Comparison of ENCODE assay signal across 24 cellular contexts in the genomic region with DNA sequence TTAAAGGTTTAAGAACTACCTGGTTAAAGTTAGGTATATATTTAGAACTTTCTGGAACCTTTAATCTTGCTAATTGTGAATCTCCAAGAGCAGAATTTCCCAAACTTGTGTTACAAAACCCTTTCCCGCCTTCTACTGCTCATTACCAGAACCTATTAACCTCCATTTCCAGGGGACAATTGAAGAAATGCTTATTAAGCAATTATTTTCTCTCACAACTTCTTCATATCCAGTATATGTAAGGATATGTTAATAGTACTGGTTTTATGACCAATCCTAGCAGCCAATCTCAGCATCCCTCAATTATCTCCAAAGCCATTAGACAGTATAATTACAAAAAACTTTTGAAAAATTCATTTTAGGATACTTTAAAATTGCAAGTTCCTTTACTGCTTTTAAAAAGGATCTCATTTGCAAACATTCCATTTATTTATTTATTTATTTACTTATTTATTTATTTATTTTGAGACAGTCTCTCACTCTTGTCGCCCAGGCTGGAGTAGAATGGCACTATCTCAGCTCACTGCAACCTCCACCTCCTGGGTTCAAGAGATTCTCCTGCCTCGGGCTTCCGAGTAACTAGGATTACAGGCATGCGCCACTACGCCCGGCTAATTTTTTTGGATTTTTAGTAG. TPM values are rescaled to one million over a fixed set of nuclear protein-coding genes. Genes with fewer than 3 reads are reported as not detected.
A peak's percentile ranks its signal among the peaks of the same experiment; 100 is the strongest.
DNase-seq lines count a peak whose midpoint lies in the region; ATAC-seq and TF ChIP-seq lines count a peak whose summit lies in the region.
"Had no signal": no experiment of that assay in that cellular context is flagged by ENCODE, and none has a peak within 500 bp of the region (broad histone marks: within the 10 kb centered on the region; RNA-seq: fewer than 3 reads in every experiment).

No MANE protein-coding gene starts in this region.

- no peak overlapping the region for H3K27ac ChIP-seq in CD4-positive, alpha-beta T cell (ENCODE audit: low read depth, low read length)
- H3K27ac ChIP-seq in MM.1S (ENCODE audit: low read length) (peak overlapping the region; percentile 21; the same call in 1 of the 2 replicates), colonic mucosa (peak overlapping the region; percentile 75)

- no peaks in the 10 kb centered on the region for H3K9me3 Mint-ChIP-seq in CD4-positive, alpha-beta T cell
- no peaks in the 10 kb centered on the region for H3K9me3 Mint-ChIP-seq in neural crest cell
- H3K9me3 Mint-ChIP-seq: activated CD4-positive, alpha-beta memory T cell treated with anti-CD3 and anti-CD28 coated beads, Interleukin-2, amount 10 ng/mL, durations not matched to agents 7 days and 5 days; activated naive CD8-positive, alpha-beta T cell treated with anti-CD3 and anti-CD28 coated beads, Interleukin-2, amount 10 ng/mL, durations not matched to agents 7 days and 5 days; CD4-positive, alpha-beta memory T cell; naive B cell had no signal

- H3K4me3 ChIP-seq in MM.1S (ENCODE audit: low read length) (peak overlapping the region; percentile 10; the same call in 1 of the 2 replicates), colonic mucosa (no peak overlapping the region)
- H3K4me3 ChIP-seq: body of pancreas had no signal

- H4K20me1 ChIP-seq in MM.1S (ENCODE audit: insufficient read depth, low read length), result peaks cover 14% of the 10 kb centered on the region; the same call in 1 of the 2 replicates

- TF ChIP-seq CTCF in CD4-positive, alpha-beta T cell (IDR thresholded peaks at IDR 0.05), result no peak
- TF ChIP-seq CTCF in MM.1S (IDR thresholded peaks at IDR 0.05; ENCODE audit: low read length) (no peak), colonic mucosa (IDR thresholded peaks at IDR 0.05) (no peak), neural crest cell (conservative IDR thresholded peaks at IDR 0.05) (no peak)

- no peak overlapping the region for H3K27ac Mint-ChIP-seq in CD4-positive, alpha-beta T cell
- H3K27ac Mint-ChIP-seq in neural crest cell (ENCODE audit: unreplicated experiment), result no peak overlapping the region
- H3K27ac Mint-ChIP-seq: activated CD4-positive, alpha-beta memory T cell treated with anti-CD3 and anti-CD28 coated beads, Interleukin-2, amount 10 ng/mL, durations not matched to agents 7 days and 5 days; activated naive CD8-positive, alpha-beta T cell treated with anti-CD3 and anti-CD28 coated beads, Interleukin-2, amount 10 ng/mL, durations not matched to agents 7 days and 5 days had no signal

- H3K4me1 Mint-ChIP-seq in CD4-positive, alpha-beta T cell (ENCODE audit: low read depth), result peaks cover 60% of the 10 kb centered on the region
- H3K4me1 Mint-ChIP-seq in neural crest cell, result peaks cover 29% of the 10 kb centered on the region

- CTCF ChIA-PET in CD4-positive, alpha-beta T cell (lab: Charles Lee), result interaction anchor here (1.5 kb wide), 1 partner anchor 8 kb away, joined by 5 read pairs; no protein-coding TSS in a partner anchor

- H3K36me3 ChIP-seq in MM.1S (replicated peaks; ENCODE audit: insufficient read depth, low read length), result no peaks in the 10 kb centered on the region
- no peaks in the 10 kb centered on the region for H3K36me3 ChIP-seq in colonic mucosa

- DNase-seq in CD4-positive, alpha-beta T cell, result no peak
- DNase-seq in MM.1S (no peak), colonic mucosa (no peak), neural crest cell (ENCODE audit: low read depth, low spot score) (no peak), CD1c-positive myeloid dendritic cell (ENCODE audit: extremely low spot score) (no peak), NCI-H2196 (lab: John Stamatoyannopoulos, UW; ENCODE audit: unreplicated experiment) (no peak)
- DNase-seq: activated CD4-positive, alpha-beta memory T cell treated with anti-CD3 and anti-CD28 coated beads, Interleukin-2, amount 10 ng/mL, durations not matched to agents 7 days and 5 days; activated CD4-positive, CD25-positive, alpha-beta regulatory T cell treated with anti-CD3 and anti-CD28 coated beads, Interleukin-2, amount 50 U/mL, for 72 hours; activated effector memory CD4-positive, alpha-beta T cell treated with Interleukin-2 at 50 U/mL for 16 hours; activated naive CD8-positive, alpha-beta T cell treated with anti-CD3 and anti-CD28 coated beads, Interleukin-2, amount 10 ng/mL, durations not matched to agents 7 days and 5 days; body of pancreas; CD4-positive, alpha-beta memory T cell; DMS53; effector CD4-positive, alpha-beta T cell; foreskin melanocyte; GOT3; mesendoderm; naive B cell; NCI-H1048; NCI-H187 treated with DMSO at 0.1 percent for 48 hours; NCI-H774; SHP77 treated with DMSO at 0.1 percent for 48 hours; stimulated activated CD4-positive, alpha-beta T cell treated with anti-CD3 and anti-CD28 coated beads, Interleukin-2, amount 100 ng/mL, for 24 hours had no signal

- no peaks in the 10 kb centered on the region for H3K27me3 Mint-ChIP-seq in CD4-positive, alpha-beta T cell
- no peaks in the 10 kb centered on the region for H3K27me3 Mint-ChIP-seq in neural crest cell (ENCODE audit: low read depth)
- H3K27me3 Mint-ChIP-seq: activated CD4-positive, alpha-beta memory T cell treated with anti-CD3 and anti-CD28 coated beads, Interleukin-2, amount 10 ng/mL, durations not matched to agents 7 days and 5 days; activated naive CD8-positive, alpha-beta T cell treated with anti-CD3 and anti-CD28 coated beads, Interleukin-2, amount 10 ng/mL, durations not matched to agents 7 days and 5 days; CD4-positive, alpha-beta memory T cell; naive B cell had no signal

- POLR2A ChIA-PET in CD4-positive, alpha-beta T cell (lab: Charles Lee), result no interaction called here

- peaks cover 28% of the 10 kb centered on the region for H3F3A ChIP-seq in MM.1S (ENCODE audit: insufficient read depth, low read length)

- H3K9me2 ChIP-seq in MM.1S (replicated peaks; ENCODE audit: insufficient read depth, low read length), result no peaks in the 10 kb centered on the region

- H3K4me1 ChIP-seq in MM.1S (ENCODE audit: low read length) (peaks cover 24% of the 10 kb centered on the region), colonic mucosa (peaks cover 9% of the 10 kb centered on the region)

- no peak overlapping the region for H3K9ac ChIP-seq in MM.1S (ENCODE audit: low read length)
- peak overlapping the region in 1 of 2 donors; percentile 63 for H3K9ac ChIP-seq in colonic mucosa (ENCODE audit: low read depth in 2 of 2, low read length in 2 of 2)

- H3K36me3 Mint-ChIP-seq in CD4-positive, alpha-beta T cell (ENCODE audit: low read depth), result peaks cover 16% of the 10 kb centered on the region
- peaks cover 5% of the 10 kb centered on the region for H3K36me3 Mint-ChIP-seq in neural crest cell (ENCODE audit: low read depth)

- ATAC-seq in CD4-positive, alpha-beta T cell (ENCODE audit: poor library complexity), result no peak
- ATAC-seq in GM18498 (IDR thresholded peaks at IDR 0.05; ENCODE audit: unreplicated experiment), result no peak
- ATAC-seq: body of pancreas had no signal

- no peaks in the 10 kb centered on the region for H3K27me3 ChIP-seq in CD4-positive, alpha-beta T cell (ENCODE audit: control insufficient read depth, insufficient read depth, low read length)
- no peaks in the 10 kb centered on the region for H3K27me3 ChIP-seq in MM.1S (replicated peaks; ENCODE audit: insufficient read depth, low read length)
- H3K27me3 ChIP-seq in colonic mucosa, result no peaks in the 10 kb centered on the region
- H3K27me3 ChIP-seq: body of pancreas had no signal

- intact Hi-C loops in CD4-positive, alpha-beta T cell (cut with DNase I, micrococcal nuclease), result loop anchor here in 1 of 2 experiments (10.0 kb wide), 3 partner anchors 262 to 1228 kb away; partner anchors contain the start of genes AAK1, PNO1 and SNRPG
- intact Hi-C loops in colonic mucosa (cut with DNase I), result no loop called here

- H3K4me3 Mint-ChIP-seq in CD4-positive, alpha-beta T cell, result peak overlapping the region; percentile 3
- H3K4me3 Mint-ChIP-seq in neural crest cell, result peak overlapping the region; percentile 33
- H3K4me3 Mint-ChIP-seq: activated CD4-positive, alpha-beta memory T cell treated with anti-CD3 and anti-CD28 coated beads, Interleukin-2, amount 10 ng/mL, durations not matched to agents 7 days and 5 days; activated naive CD8-positive, alpha-beta T cell treated with anti-CD3 and anti-CD28 coated beads, Interleukin-2, amount 10 ng/mL, durations not matched to agents 7 days and 5 days; naive B cell had no signal

- no peaks in the 10 kb centered on the region for H3K9me3 ChIP-seq in CD4-positive, alpha-beta T cell (ENCODE audit: control insufficient read depth, low read length)
- H3K9me3 ChIP-seq in MM.1S (replicated peaks; ENCODE audit: insufficient read depth, low read length) (no peaks in the 10 kb centered on the region), colonic mucosa (no peaks in the 10 kb centered on the region)
- H3K9me3 ChIP-seq: body of pancreas had no signal

- peaks cover 87% of the 10 kb centered on the region for H3K79me2 ChIP-seq in MM.1S (ENCODE audit: low read length)

- no peak overlapping the region for H2AFZ ChIP-seq in MM.1S (ENCODE audit: low read length)

- peak overlapping the region; percentile 87 for H3K4me2 ChIP-seq in MM.1S (ENCODE audit: low read depth, low read length)

RNA-seq across cellular contexts. Expression of gene GFPT1, which starts 3.7 kb away (rescaled TPM):
- 10 to 100 TPM; 17.6 to 18.3 TPM for total RNA-seq in CD4-positive, alpha-beta T cell
- total RNA-seq in colonic mucosa, result 100 to 1,000 TPM; 218 to 289 TPM
- 30.0 and 35.2 TPM in 2 replicates for total RNA-seq in neural crest cell

RNA-seq across cellular contexts. Expression of gene NFU1, which starts 53.9 kb away (rescaled TPM):
- 10 to 100 TPM; 18.5 to 22.2 TPM for total RNA-seq in CD4-positive, alpha-beta T cell
- 10 to 100 TPM; 58.4 to 62.0 TPM for total RNA-seq in colonic mucosa
- total RNA-seq in neural crest cell, result 41.8 and 42.7 TPM in 2 replicates
